In genomic region chr2:176184749-176185148, GRCh38 we compare ENCODE assay signal across 1 cellular context.
TF ChIP-seq lines count a peak whose summit lies in the region.

No MANE protein-coding gene starts in this region.

TF ChIP-seq in HepG2, 621 proteins besides CTCF, POLR2A, EP300 and RAD21:
- peak; percentile 18; the same call in 1 of the 2 replicates for TF ChIP-seq ARID5B (CRISPR knock-in tag; IDR thresholded peaks at IDR 0.05)
- TF ChIP-seq ZNF451 (CRISPR knock-in tag; IDR thresholded peaks at IDR 0.05), result no peak
- peak; percentile 15; the same call in 1 of the 2 replicates for TF ChIP-seq KLF11 (CRISPR knock-in tag; IDR thresholded peaks at IDR 0.05)
- TF ChIP-seq TCF7 (IDR thresholded peaks at IDR 0.05; ENCODE audit: low read depth), result peak; percentile 49; the same call in 1 of the 2 replicates
- TF ChIP-seq, protein P1, sequence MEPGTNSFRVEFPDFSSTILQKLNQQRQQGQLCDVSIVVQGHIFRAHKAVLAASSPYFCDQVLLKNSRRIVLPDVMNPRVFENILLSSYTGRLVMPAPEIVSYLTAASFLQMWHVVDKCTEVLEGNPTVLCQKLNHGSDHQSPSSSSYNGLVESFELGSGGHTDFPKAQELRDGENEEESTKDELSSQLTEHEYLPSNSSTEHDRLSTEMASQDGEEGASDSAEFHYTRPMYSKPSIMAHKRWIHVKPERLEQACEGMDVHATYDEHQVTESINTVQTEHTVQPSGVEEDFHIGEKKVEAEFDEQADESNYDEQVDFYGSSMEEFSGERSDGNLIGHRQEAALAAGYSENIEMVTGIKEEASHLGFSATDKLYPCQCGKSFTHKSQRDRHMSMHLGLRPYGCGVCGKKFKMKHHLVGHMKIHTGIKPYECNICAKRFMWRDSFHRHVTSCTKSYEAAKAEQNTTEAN (CRISPR knock-in tag; conservative IDR thresholded peaks at IDR 0.05), result 0 out of 2 replicates have a peak, but pooled peaks have one; percentile 14
- TF ChIP-seq SIN3A (IDR thresholded peaks at IDR 0.05; ENCODE audit: borderline replicate concordance, low read depth, low read length), result no peak
- no peak for TF ChIP-seq ZNF709 (CRISPR knock-in tag; IDR thresholded peaks at IDR 0.05)
- TF ChIP-seq ZNF160 (CRISPR knock-in tag; IDR thresholded peaks at IDR 0.05), result no peak
- no peak for TF ChIP-seq ZNF616 (CRISPR knock-in tag; IDR thresholded peaks at IDR 0.05; ENCODE audit: low read depth)
- TF ChIP-seq, protein P2, sequence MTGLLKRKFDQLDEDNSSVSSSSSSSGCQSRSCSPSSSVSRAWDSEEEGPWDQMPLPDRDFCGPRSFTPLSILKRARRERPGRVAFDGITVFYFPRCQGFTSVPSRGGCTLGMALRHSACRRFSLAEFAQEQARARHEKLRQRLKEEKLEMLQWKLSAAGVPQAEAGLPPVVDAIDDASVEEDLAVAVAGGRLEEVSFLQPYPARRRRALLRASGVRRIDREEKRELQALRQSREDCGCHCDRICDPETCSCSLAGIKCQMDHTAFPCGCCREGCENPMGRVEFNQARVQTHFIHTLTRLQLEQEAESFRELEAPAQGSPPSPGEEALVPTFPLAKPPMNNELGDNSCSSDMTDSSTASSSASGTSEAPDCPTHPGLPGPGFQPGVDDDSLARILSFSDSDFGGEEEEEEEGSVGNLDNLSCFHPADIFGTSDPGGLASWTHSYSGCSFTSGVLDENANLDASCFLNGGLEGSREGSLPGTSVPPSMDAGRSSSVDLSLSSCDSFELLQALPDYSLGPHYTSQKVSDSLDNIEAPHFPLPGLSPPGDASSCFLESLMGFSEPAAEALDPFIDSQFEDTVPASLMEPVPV (CRISPR knock-in tag; IDR thresholded peaks at IDR 0.05), result no peak
- no peak for TF ChIP-seq HDAC2 (CRISPR knock-in tag; IDR thresholded peaks at IDR 0.05)
- no peak for TF ChIP-seq JDP2 (CRISPR knock-in tag; IDR thresholded peaks at IDR 0.05; ENCODE audit: borderline replicate concordance)
- peak; percentile 53; the same call in 1 of the 2 replicates for TF ChIP-seq TBX2 (CRISPR knock-in tag; IDR thresholded peaks at IDR 0.05; ENCODE audit: borderline replicate concordance)
